7 cellular contexts compared by ENCODE assay signal in the genomic region with DNA sequence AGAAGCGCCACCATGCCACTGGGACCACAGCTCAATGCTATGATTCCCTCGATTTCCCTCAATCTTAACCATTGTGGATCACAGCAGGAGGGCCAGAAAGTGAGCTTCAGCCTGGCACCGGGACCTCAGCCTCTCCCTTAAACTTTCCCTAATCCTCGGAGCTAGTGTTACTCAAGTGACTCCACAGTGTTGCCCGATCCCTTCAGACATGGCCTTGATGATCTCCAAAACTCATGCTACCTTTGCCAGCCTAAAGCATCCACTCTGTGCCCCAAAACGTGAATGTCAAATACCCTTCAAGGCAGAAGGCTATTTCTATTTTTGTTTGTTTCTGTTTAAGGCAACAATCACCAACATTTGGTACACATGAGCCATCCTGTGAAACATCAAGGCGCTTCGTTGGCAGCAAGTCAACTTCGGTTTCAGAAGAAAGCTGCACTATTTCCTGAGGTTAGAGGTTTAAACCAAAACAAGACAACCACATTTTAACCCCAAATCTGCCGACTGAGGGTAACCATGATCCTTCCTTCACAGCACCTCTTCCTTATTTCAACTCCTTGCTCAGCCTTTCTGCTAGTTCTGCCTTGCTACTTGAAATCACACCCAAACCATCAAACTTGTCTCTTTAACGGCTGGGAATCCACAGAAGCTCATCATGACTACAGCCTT.
DNase-seq lines count a peak whose midpoint lies in the region; ATAC-seq, FAIRE-seq and TF ChIP-seq lines count a peak whose summit lies in the region.

No MANE protein-coding gene starts in this region.

- DNase-seq in GM20000 (ENCODE audit: low spot score): peak; percentile 17
- peak; percentile 45 for DNase-seq in activated T-cell treated with anti-CD3 and anti-CD28 coated beads for 4 hours
- no peak for DNase-seq in natural killer cell treated with Interleukin-12 subunit alpha and Interleukin-12 subunit beta and Interleukin-15 and Interleukin-18, amount 100 ng/mL, for 72 hours (ENCODE audit: low spot score)
- no peak for DNase-seq in NCI-H2029 treated with DMSO at 0.1 percent for 48 hours (lab: John Stamatoyannopoulos, UW)
- DNase-seq in osteoblast (ENCODE audit: insufficient read length, low spot score, missing footprints): no peak
- no peak for DNase-seq in frontal cortex (ENCODE audit: low spot score in 2 of 2)

- H3K79me2 ChIP-seq in osteoblast (ENCODE audit: insufficient read depth, low read length): no peaks in the 10 kb centered on the region

- no peak overlapping the region for H2AFZ ChIP-seq in osteoblast (ENCODE audit: low read length)

- FAIRE-seq in frontal cortex (lab: Jason Lieb, UNC): no peak

- H3K36me3 Mint-ChIP-seq in natural killer cell treated with Interleukin-12 subunit alpha and Interleukin-12 subunit beta and Interleukin-15 and Interleukin-18, amount 100 ng/mL, for 72 hours: peaks cover 26% of the 10 kb centered on the region

- no peaks in the 10 kb centered on the region for H3K9me3 Mint-ChIP-seq in natural killer cell treated with Interleukin-12 subunit alpha and Interleukin-12 subunit beta and Interleukin-15 and Interleukin-18, amount 100 ng/mL, for 72 hours

- peaks cover 17% of the 10 kb centered on the region for H3K4me1 ChIP-seq in osteoblast (ENCODE audit: insufficient read depth, low read length)

- H4K20me1 ChIP-seq in osteoblast (ENCODE audit: insufficient read depth, low read length): no peaks in the 10 kb centered on the region

- H3K4me3 Mint-ChIP-seq in natural killer cell treated with Interleukin-12 subunit alpha and Interleukin-12 subunit beta and Interleukin-15 and Interleukin-18, amount 100 ng/mL, for 72 hours: peak overlapping the region; percentile 85

- H3K27me3 Mint-ChIP-seq in natural killer cell treated with Interleukin-12 subunit alpha and Interleukin-12 subunit beta and Interleukin-15 and Interleukin-18, amount 100 ng/mL, for 72 hours: peaks cover 31 to 37% of the 10 kb centered on the region in 2 donors

- no peaks in the 10 kb centered on the region for H3K9me3 ChIP-seq in osteoblast (ENCODE audit: low read depth, low read length)

- peaks cover 7% of the 10 kb centered on the region for H3K36me3 ChIP-seq in osteoblast (ENCODE audit: insufficient read depth, low read length)

- no peaks in the 10 kb centered on the region for H3K27me3 ChIP-seq in osteoblast (ENCODE audit: insufficient read depth, low read length)

- no peak overlapping the region for H3K27ac ChIP-seq in osteoblast (ENCODE audit: low read depth, low read length)

- peak overlapping the region in 1 of 2 donors; percentile 24 for H3K27ac Mint-ChIP-seq in natural killer cell treated with Interleukin-12 subunit alpha and Interleukin-12 subunit beta and Interleukin-15 and Interleukin-18, amount 100 ng/mL, for 72 hours

- H3K4me3 ChIP-seq in osteoblast (ENCODE audit: insufficient read depth, low read length): no peak overlapping the region

- peaks cover 36% of the 10 kb centered on the region in 2 donors for H3K4me1 Mint-ChIP-seq in natural killer cell treated with Interleukin-12 subunit alpha and Interleukin-12 subunit beta and Interleukin-15 and Interleukin-18, amount 100 ng/mL, for 72 hours (ENCODE audit: low read depth in 2 of 2)

- H3K4me2 ChIP-seq in osteoblast (ENCODE audit: insufficient read depth, low read length): no peak overlapping the region

- ATAC-seq in HG03469 (IDR thresholded peaks at IDR 0.05; ENCODE audit: unreplicated experiment): peak; percentile 78
- peak; percentile 77 to 84 for ATAC-seq in natural killer cell treated with Interleukin-12 subunit alpha and Interleukin-12 subunit beta and Interleukin-15 and Interleukin-18, amount 100 ng/mL, for 72 hours

- TF ChIP-seq CTCF in GM20000 (IDR thresholded peaks at IDR 0.05; ENCODE audit: extremely low read depth, missing control alignments): no peak
- no peak for TF ChIP-seq CTCF in osteoblast (IDR thresholded peaks at IDR 0.05; ENCODE audit: extremely low read depth, low read depth, low read length)

Comparison
In these comparisons a context has a peak if more than half of its experiments do, and no peak if none do; other contexts are left out.
1. DNase-seq: peak in GM20000 (single experiment) and activated T-cell treated with anti-CD3 and anti-CD28 coated beads for 4 hours (single experiment); none in natural killer cell treated with Interleukin-12 subunit alpha and Interleukin-12 subunit beta and Interleukin-15 and Interleukin-18, amount 100 ng/mL, for 72 hours (single experiment), NCI-H2029 treated with DMSO at 0.1 percent for 48 hours (single experiment), osteoblast (single experiment) and frontal cortex (0 of 2).